In genomic region chr19:9620842-9621155, GRCh38 we compare ENCODE assay signal across 8 cellular contexts. TPM values are rescaled to one million over a fixed set of nuclear protein-coding genes. Genes with fewer than 3 reads are reported as not detected.
DNase-seq lines count a peak whose midpoint lies in the region; ATAC-seq and TF ChIP-seq lines count a peak whose summit lies in the region.

No MANE protein-coding gene starts in this region.

- intact Hi-C loops in natural killer cell (cut with micrococcal nuclease) = loop anchor here (1.0 to 10.0 kb wide), 7 partner anchors 38 to 476 kb away; partner anchors contain the start of genes ZNF121, ZNF266, ZNF317 and ZNF562

- H3K27me3 ChIP-seq in BLaER1 treated with 17β-estradiol and CSF1 and Interleukin-3, amounts not matched to agents 10 nM and 100 nM = no peaks in the 10 kb centered on the region
- H3K27me3 ChIP-seq in duodenal mucosa (ENCODE audit: control insufficient read depth in 1 of 2, insufficient read depth in 2 of 2, low read length in 2 of 2) = no peaks in the 10 kb centered on the region

- H3K4me3 Mint-ChIP-seq in natural killer cell = peak overlapping the region; percentile 97

- peak overlapping the region; percentile 72 to 99 (median 85) for H3K4me2 ChIP-seq in BLaER1 treated with 17β-estradiol and CSF1 and Interleukin-3, amounts not matched to agents 10 nM and 100 nM

- peaks cover 20 to 52% (median 28%) of the 10 kb centered on the region in 10 experiments for H3K4me1 ChIP-seq in BLaER1 treated with 17β-estradiol and CSF1 and Interleukin-3, amounts not matched to agents 10 nM and 100 nM
- peaks cover 0 to 14% of the 10 kb centered on the region in 2 donors for H3K4me1 ChIP-seq in duodenal mucosa (ENCODE audit: control insufficient read depth in 1 of 2, insufficient read depth in 2 of 2, low read length in 2 of 2)

- peaks cover 0 to 2% of the 10 kb centered on the region in 2 donors for H3K9me3 Mint-ChIP-seq in natural killer cell

- DNase-seq in Jurkat, Clone E6-1 (ENCODE audit: low read depth, low spot score) = no peak
- DNase-seq in natural killer cell = no peak
- no peak for DNase-seq in hippocampal formation (lab: John Stamatoyannopoulos, UW)
- no peak for DNase-seq in dermis blood vessel endothelial cell

- no peak for ATAC-seq in natural killer cell
- ATAC-seq in GM19324 (IDR thresholded peaks at IDR 0.05; ENCODE audit: low FRiP score, unreplicated experiment) = no peak
- no peak for ATAC-seq in HG02588 (IDR thresholded peaks at IDR 0.05; ENCODE audit: unreplicated experiment)

- peak overlapping the region; percentile 70 to 91 (median 80) for H3K4me3 ChIP-seq in BLaER1 treated with 17β-estradiol and CSF1 and Interleukin-3, amounts not matched to agents 10 nM and 100 nM
- H3K4me3 ChIP-seq in Jurkat, Clone E6-1 (ENCODE audit: low read length) = peak overlapping the region; percentile 77
- peak overlapping the region; percentile 92 to 97 for H3K4me3 ChIP-seq in duodenal mucosa (ENCODE audit: low read depth in 1 of 2, low read length in 2 of 2)

- peaks cover 19 to 24% of the 10 kb centered on the region in 2 donors for H3K4me1 Mint-ChIP-seq in natural killer cell

- H3K36me3 ChIP-seq in BLaER1 treated with 17β-estradiol and CSF1 and Interleukin-3, amounts not matched to agents 10 nM and 100 nM = peaks cover 34 to 42% (median 37%) of the 10 kb centered on the region in 11 experiments
- H3K36me3 ChIP-seq in duodenal mucosa (ENCODE audit: control insufficient read depth in 1 of 2, insufficient read depth in 2 of 2, low read length in 2 of 2) = peaks cover 13 to 34% of the 10 kb centered on the region in 2 donors

- H4K20me1 ChIP-seq in BLaER1 treated with 17β-estradiol and CSF1 and Interleukin-3, amounts not matched to agents 10 nM and 100 nM = no peaks in the 10 kb centered on the region

- H3K27ac Mint-ChIP-seq in natural killer cell = peak overlapping the region; percentile 97 to 100

- TF ChIP-seq CTCF in natural killer cell (IDR thresholded peaks at IDR 0.05) = no peak

- H3K36me3 Mint-ChIP-seq in natural killer cell = no peaks in the 10 kb centered on the region

- peaks cover 0 to 14% (median 0%) of the 10 kb centered on the region in 11 experiments; a peak in 5 of 22 replicates for H3K9me3 ChIP-seq in BLaER1 treated with 17β-estradiol and CSF1 and Interleukin-3, amounts not matched to agents 10 nM and 100 nM (replicated peaks in 1 of 11)
- H3K9me3 ChIP-seq in duodenal mucosa (ENCODE audit: control insufficient read depth in 1 of 2, low read length in 2 of 2) = no peaks in the 10 kb centered on the region

- H3K27me3 Mint-ChIP-seq in natural killer cell (ENCODE audit: low read depth in 2 of 2) = no peaks in the 10 kb centered on the region

- peak overlapping the region; percentile 87 to 95 (median 93) for H3K9ac ChIP-seq in BLaER1 treated with 17β-estradiol and CSF1 and Interleukin-3, amounts not matched to agents 10 nM and 100 nM
- H3K9ac ChIP-seq in duodenal mucosa (ENCODE audit: low read depth in 1 of 2, low read length in 2 of 2) = peak overlapping the region; percentile 90 to 96

- H3K27ac ChIP-seq in BLaER1 treated with 17β-estradiol and CSF1 and Interleukin-3, amounts not matched to agents 10 nM and 100 nM = peak overlapping the region; percentile 90 to 98 (median 95)
- H3K27ac ChIP-seq in duodenal mucosa (ENCODE audit: low read depth, low read length) = peak overlapping the region; percentile 94

RNA-seq across cellular contexts. Expression of gene ZNF561, which starts 0.2 kb away (rescaled TPM):
- 7.6 TPM for polyA plus RNA-seq in Jurkat, Clone E6-1 (2012; ENCODE audit: insufficient read depth, insufficient read length)
- total RNA-seq in natural killer cell (10 to 100 TPM; 32.2 to 47.3 (median 36.9) TPM), dermis blood vessel endothelial cell (42.2 and 44.2 TPM in 2 replicates)

RNA-seq across cellular contexts. Expression of gene ZNF121, which starts 36.5 kb away (rescaled TPM):
- 4.1 TPM for polyA plus RNA-seq in Jurkat, Clone E6-1 (2012; ENCODE audit: insufficient read depth, insufficient read length)
- total RNA-seq in natural killer cell = 10 to 100 TPM; 32.9 to 35.7 (median 33.1) TPM
- total RNA-seq in dermis blood vessel endothelial cell = 36.7 and 38.8 TPM in 2 replicates

RNA-seq across cellular contexts. Expression of gene ZNF562, which starts 54.1 kb away (rescaled TPM):
- 1.4 TPM for polyA plus RNA-seq in Jurkat, Clone E6-1 (2012; ENCODE audit: insufficient read depth, insufficient read length)
- total RNA-seq in natural killer cell (10 to 100 TPM; 21.6 to 25.3 (median 23.1) TPM), dermis blood vessel endothelial cell (33.8 and 42.7 TPM in 2 replicates)
